In the genomic region with DNA sequence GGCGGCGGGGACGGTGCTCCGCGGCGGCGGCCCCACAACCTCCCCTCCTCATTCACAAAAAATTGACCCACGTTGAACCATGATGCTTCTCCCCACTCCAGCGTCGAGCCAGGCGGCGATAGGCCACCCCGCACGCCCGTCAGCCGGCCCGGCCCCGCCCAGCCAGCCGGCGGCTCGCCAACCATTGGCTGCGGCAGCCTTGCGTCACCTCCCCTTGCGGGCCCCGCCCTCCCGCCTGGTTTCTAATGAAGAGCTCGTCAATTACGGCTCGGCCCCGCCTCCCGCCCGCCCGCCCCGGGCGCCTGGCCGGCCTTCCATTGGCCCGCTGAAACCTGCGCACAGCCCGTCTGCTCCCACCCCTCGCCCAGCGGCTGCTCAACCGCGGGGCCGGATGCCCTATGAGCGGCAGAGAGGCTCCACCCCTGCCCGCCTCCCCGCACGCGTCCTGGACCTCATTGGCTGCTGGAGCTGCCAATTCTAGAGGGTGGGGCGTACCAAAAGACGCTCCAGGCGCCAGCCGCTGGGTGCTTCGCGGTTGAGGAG, we compare ENCODE assay signal across 1 cellular context.
A peak's percentile ranks its signal among the peaks of the same experiment; 100 is the strongest.
TF ChIP-seq lines count a peak whose summit lies in the region.

TSS of gene HDAC4 (minus strand) at position 114 of the 543 bp plus-strand sequence. CDS start 48,321 bp downstream, outside the sequence.

TF ChIP-seq in K562, 482 proteins besides CTCF, POLR2A, EP300 and RAD21 (continued from another document):
- peak; percentile 88 for TF ChIP-seq RBM25 (IDR thresholded peaks at IDR 0.05; ENCODE audit: low read depth, low read length, severe bottlenecking)
- TF ChIP-seq, protein P1, sequence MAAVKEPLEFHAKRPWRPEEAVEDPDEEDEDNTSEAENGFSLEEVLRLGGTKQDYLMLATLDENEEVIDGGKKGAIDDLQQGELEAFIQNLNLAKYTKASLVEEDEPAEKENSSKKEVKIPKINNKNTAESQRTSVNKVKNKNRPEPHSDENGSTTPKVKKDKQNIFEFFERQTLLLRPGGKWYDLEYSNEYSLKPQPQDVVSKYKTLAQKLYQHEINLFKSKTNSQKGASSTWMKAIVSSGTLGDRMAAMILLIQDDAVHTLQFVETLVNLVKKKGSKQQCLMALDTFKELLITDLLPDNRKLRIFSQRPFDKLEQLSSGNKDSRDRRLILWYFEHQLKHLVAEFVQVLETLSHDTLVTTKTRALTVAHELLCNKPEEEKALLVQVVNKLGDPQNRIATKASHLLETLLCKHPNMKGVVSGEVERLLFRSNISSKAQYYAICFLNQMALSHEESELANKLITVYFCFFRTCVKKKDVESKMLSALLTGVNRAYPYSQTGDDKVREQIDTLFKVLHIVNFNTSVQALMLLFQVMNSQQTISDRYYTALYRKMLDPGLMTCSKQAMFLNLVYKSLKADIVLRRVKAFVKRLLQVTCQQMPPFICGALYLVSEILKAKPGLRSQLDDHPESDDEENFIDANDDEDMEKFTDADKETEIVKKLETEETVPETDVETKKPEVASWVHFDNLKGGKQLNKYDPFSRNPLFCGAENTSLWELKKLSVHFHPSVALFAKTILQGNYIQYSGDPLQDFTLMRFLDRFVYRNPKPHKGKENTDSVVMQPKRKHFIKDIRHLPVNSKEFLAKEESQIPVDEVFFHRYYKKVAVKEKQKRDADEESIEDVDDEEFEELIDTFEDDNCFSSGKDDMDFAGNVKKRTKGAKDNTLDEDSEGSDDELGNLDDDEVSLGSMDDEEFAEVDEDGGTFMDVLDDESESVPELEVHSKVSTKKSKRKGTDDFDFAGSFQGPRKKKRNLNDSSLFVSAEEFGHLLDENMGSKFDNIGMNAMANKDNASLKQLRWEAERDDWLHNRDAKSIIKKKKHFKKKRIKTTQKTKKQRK (IDR thresholded peaks at IDR 0.05; ENCODE audit: borderline replicate concordance, low read depth, low read length), result 0 out of 2 replicates have a peak, but pooled peaks have one; percentile 53
- TF ChIP-seq NFYB (IDR thresholded peaks at IDR 0.05; ENCODE audit: extremely low read depth, insufficient read length), result peak; percentile 58
- 0 out of 4 replicates have a peak, but pooled peaks of 1 of the 2 experiments have one; percentile 34 for TF ChIP-seq MLLT1 (IDR thresholded peaks at IDR 0.05)
- no peak for TF ChIP-seq GATAD2A (IDR thresholded peaks at IDR 0.05)
- peak; percentile 22 for TF ChIP-seq TBP (optimal IDR thresholded peaks at IDR 0.05; ENCODE audit: low read depth, low read length)
- TF ChIP-seq PRMT5 (CRISPR knock-in tag; IDR thresholded peaks at IDR 0.05), result no peak
- TF ChIP-seq, protein P2, sequence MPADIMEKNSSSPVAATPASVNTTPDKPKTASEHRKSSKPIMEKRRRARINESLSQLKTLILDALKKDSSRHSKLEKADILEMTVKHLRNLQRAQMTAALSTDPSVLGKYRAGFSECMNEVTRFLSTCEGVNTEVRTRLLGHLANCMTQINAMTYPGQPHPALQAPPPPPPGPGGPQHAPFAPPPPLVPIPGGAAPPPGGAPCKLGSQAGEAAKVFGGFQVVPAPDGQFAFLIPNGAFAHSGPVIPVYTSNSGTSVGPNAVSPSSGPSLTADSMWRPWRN (IDR thresholded peaks at IDR 0.05; ENCODE audit: low read depth), result peak; percentile 67; the same call in 1 of the 2 replicates
- TF ChIP-seq ILF3 (IDR thresholded peaks at IDR 0.05; ENCODE audit: borderline replicate concordance), result no peak
- TF ChIP-seq FOXK2 (conservative IDR thresholded peaks at IDR 0.05 in 1 of 2, IDR thresholded peaks at IDR 0.05 in 1 of 2; ENCODE audit: low read depth in 2 of 2), result 0 out of 4 replicates have a peak, but pooled peaks of 1 of the 2 experiments have one; percentile 47
- TF ChIP-seq PKNOX1 (IDR thresholded peaks at IDR 0.05), result peak; percentile 99
- no peak for TF ChIP-seq ZNF274 (IDR thresholded peaks at IDR 0.05; ENCODE audit: borderline replicate concordance, low read depth, low read length)
- TF ChIP-seq SRF (CRISPR knock-in tag; IDR thresholded peaks at IDR 0.05), result peak in 1 of 2 experiments; percentile 29; a peak in 1 of 4 replicates
- TF ChIP-seq MBD2 (IDR thresholded peaks at IDR 0.05; ENCODE audit: borderline replicate concordance, low read depth), result peak; percentile 88
- TF ChIP-seq, protein P3, sequence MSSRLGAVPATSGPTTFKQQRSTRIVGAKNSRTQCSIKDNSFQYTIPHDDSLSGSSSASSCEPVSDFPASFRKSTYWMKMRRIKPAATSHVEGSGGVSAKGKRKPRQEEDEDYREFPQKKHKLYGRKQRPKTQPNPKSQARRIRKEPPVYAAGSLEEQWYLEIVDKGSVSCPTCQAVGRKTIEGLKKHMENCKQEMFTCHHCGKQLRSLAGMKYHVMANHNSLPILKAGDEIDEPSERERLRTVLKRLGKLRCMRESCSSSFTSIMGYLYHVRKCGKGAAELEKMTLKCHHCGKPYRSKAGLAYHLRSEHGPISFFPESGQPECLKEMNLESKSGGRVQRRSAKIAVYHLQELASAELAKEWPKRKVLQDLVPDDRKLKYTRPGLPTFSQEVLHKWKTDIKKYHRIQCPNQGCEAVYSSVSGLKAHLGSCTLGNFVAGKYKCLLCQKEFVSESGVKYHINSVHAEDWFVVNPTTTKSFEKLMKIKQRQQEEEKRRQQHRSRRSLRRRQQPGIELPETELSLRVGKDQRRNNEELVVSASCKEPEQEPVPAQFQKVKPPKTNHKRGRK (tag; IDR thresholded peaks at IDR 0.05), result no peak
- TF ChIP-seq CHD2 (IDR thresholded peaks at IDR 0.05; ENCODE audit: low read depth, low read length), result peak; percentile 65
- peak; percentile 19; the same call in 1 of the 2 replicates for TF ChIP-seq CREB1 (IDR thresholded peaks at IDR 0.05)
- TF ChIP-seq CREB1 (CRISPR knock-in tag; IDR thresholded peaks at IDR 0.05), result peak; percentile 67; the same call in 1 of the 2 replicates
- TF ChIP-seq, protein P4, sequence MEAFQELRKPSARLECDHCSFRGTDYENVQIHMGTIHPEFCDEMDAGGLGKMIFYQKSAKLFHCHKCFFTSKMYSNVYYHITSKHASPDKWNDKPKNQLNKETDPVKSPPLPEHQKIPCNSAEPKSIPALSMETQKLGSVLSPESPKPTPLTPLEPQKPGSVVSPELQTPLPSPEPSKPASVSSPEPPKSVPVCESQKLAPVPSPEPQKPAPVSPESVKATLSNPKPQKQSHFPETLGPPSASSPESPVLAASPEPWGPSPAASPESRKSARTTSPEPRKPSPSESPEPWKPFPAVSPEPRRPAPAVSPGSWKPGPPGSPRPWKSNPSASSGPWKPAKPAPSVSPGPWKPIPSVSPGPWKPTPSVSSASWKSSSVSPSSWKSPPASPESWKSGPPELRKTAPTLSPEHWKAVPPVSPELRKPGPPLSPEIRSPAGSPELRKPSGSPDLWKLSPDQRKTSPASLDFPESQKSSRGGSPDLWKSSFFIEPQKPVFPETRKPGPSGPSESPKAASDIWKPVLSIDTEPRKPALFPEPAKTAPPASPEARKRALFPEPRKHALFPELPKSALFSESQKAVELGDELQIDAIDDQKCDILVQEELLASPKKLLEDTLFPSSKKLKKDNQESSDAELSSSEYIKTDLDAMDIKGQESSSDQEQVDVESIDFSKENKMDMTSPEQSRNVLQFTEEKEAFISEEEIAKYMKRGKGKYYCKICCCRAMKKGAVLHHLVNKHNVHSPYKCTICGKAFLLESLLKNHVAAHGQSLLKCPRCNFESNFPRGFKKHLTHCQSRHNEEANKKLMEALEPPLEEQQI (IDR thresholded peaks at IDR 0.05), result no peak
- TF ChIP-seq ATF1 (CRISPR knock-in tag; IDR thresholded peaks at IDR 0.05), result 0 out of 2 replicates have a peak, but pooled peaks have one; percentile 5
- no peak for TF ChIP-seq ATF1 (tag; IDR thresholded peaks at IDR 0.05)
- TF ChIP-seq, protein P5, sequence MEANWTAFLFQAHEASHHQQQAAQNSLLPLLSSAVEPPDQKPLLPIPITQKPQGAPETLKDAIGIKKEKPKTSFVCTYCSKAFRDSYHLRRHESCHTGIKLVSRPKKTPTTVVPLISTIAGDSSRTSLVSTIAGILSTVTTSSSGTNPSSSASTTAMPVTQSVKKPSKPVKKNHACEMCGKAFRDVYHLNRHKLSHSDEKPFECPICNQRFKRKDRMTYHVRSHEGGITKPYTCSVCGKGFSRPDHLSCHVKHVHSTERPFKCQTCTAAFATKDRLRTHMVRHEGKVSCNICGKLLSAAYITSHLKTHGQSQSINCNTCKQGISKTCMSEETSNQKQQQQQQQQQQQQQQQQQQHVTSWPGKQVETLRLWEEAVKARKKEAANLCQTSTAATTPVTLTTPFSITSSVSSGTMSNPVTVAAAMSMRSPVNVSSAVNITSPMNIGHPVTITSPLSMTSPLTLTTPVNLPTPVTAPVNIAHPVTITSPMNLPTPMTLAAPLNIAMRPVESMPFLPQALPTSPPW (CRISPR knock-in tag; IDR thresholded peaks at IDR 0.05), result peak; percentile 29; the same call in 1 of the 2 replicates
- peak; percentile 82 for TF ChIP-seq FOS (IDR thresholded peaks at IDR 0.05; ENCODE audit: extremely low read depth, insufficient read length)
- TF ChIP-seq CREM (IDR thresholded peaks at IDR 0.05; ENCODE audit: low read depth), result peak; percentile 45
- peak; percentile 64 for TF ChIP-seq NEUROD1 (IDR thresholded peaks at IDR 0.05; ENCODE audit: borderline replicate concordance, low read depth, low read length, partially characterized antibody)
- no peak for TF ChIP-seq OTX1 (CRISPR knock-in tag; IDR thresholded peaks at IDR 0.05)
